Comparison of ENCODE assay signal across 15 cellular contexts in the genomic region with DNA sequence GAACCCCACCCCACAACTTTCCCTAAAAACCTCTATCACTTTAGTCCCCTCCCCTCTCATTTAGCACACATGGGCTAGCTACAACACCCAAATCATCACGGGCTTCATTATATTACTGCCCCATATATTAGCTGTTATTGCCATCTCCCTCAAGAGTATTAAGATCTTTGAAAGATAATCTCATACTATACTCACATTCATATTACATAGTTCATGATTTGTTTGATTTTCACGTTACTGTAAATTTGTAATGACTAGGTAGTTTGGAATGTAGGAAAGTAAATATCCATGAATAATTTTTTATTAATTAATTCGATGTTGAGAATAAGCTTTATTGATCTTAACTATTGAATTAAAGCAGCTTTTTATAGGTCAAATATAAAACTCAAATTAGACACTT. TPM values are rescaled to one million over a fixed set of nuclear protein-coding genes. Genes with fewer than 3 reads are reported as not detected.
DNase-seq lines count a peak whose midpoint lies in the region; ATAC-seq and TF ChIP-seq lines count a peak whose summit lies in the region.
"Had no signal": no experiment of that assay in that cellular context is flagged by ENCODE, and none has a peak within 500 bp of the region (broad histone marks: within the 10 kb centered on the region; RNA-seq: fewer than 3 reads in every experiment).

No MANE protein-coding gene starts in this region.

- intact Hi-C loops in sciatic nerve (cut with DNase I): no loop called here

- H3K9ac ChIP-seq in BLaER1 (no peak overlapping the region), Loucy (ENCODE audit: low read depth, low read length, poor library complexity, severe bottlenecking) (no peak overlapping the region), endocrine pancreas (ENCODE audit: control insufficient read depth, insufficient read depth, low read length) (no peak overlapping the region)

- no peak for DNase-seq in sciatic nerve (ENCODE audit: low spot score)
- DNase-seq: CD4-positive, alpha-beta memory T cell; DMS153; DMS79 treated with DMSO at 0.1 percent for 48 hours; EL; GOT3; H9 had no signal

- peaks cover 85% of the 10 kb centered on the region for H3K4me1 ChIP-seq in BLaER1
- H3K4me1 ChIP-seq in Loucy (ENCODE audit: insufficient read depth, low read length, poor library complexity, severe bottlenecking): peaks cover 44% of the 10 kb centered on the region
- H3K4me1 ChIP-seq in endocrine pancreas (ENCODE audit: control insufficient read depth, insufficient read depth, low read length): peaks cover 28% of the 10 kb centered on the region

- H3K9me3 Mint-ChIP-seq in stimulated activated memory B cell treated with anti-CD40 and anti-IgM and Interleukin-4, amounts not matched to agents 10 μg/mL and 1 μg/mL and 100 μg/mL, for 72 hours: peaks cover 11% of the 10 kb centered on the region

- H3K27ac ChIP-seq in BLaER1: 0 out of 2 replicates have a peak overlapping the region, but pooled peaks have one; percentile 15
- H3K27ac ChIP-seq: C4-2B had no signal

- H3K9me2 ChIP-seq in Loucy (replicated peaks; ENCODE audit: low read depth, low read length): no peaks in the 10 kb centered on the region

- peaks cover 28% of the 10 kb centered on the region for H3K36me3 Mint-ChIP-seq in stimulated activated memory B cell treated with anti-CD40 and anti-IgM and Interleukin-4, amounts not matched to agents 10 μg/mL and 1 μg/mL and 100 μg/mL, for 72 hours

- no peak overlapping the region for H2AFZ ChIP-seq in Loucy (ENCODE audit: low read length)

- peaks cover 89% of the 10 kb centered on the region for H3K4me1 Mint-ChIP-seq in stimulated activated memory B cell treated with anti-CD40 and anti-IgM and Interleukin-4, amounts not matched to agents 10 μg/mL and 1 μg/mL and 100 μg/mL, for 72 hours

- no peak for ATAC-seq in stimulated activated memory B cell treated with anti-CD40 and anti-IgM and Interleukin-4, amounts not matched to agents 10 μg/mL and 1 μg/mL and 100 μg/mL, for 72 hours
- no peak for ATAC-seq in HG02938 (IDR thresholded peaks at IDR 0.05; ENCODE audit: unreplicated experiment)
- ATAC-seq in GM21423 (IDR thresholded peaks at IDR 0.05; ENCODE audit: unreplicated experiment): no peak
- no peak for ATAC-seq in sciatic nerve

- H3K27me3 ChIP-seq in BLaER1 (no peaks in the 10 kb centered on the region), Loucy (ENCODE audit: insufficient read depth, low read length, poor library complexity, severe bottlenecking) (no peaks in the 10 kb centered on the region), endocrine pancreas (ENCODE audit: control insufficient read depth, insufficient read depth, low read length) (no peaks in the 10 kb centered on the region)

- H4K20me1 ChIP-seq in BLaER1 (peaks cover 78% of the 10 kb centered on the region), Loucy (ENCODE audit: insufficient read depth, low read length, poor library complexity, severe bottlenecking) (peaks cover 71% of the 10 kb centered on the region)

- H3K27ac Mint-ChIP-seq in stimulated activated memory B cell treated with anti-CD40 and anti-IgM and Interleukin-4, amounts not matched to agents 10 μg/mL and 1 μg/mL and 100 μg/mL, for 72 hours: peak overlapping the region; percentile 65
- H3K27ac Mint-ChIP-seq: IgD-negative memory B cell had no signal

- H3K27me3 Mint-ChIP-seq in stimulated activated memory B cell treated with anti-CD40 and anti-IgM and Interleukin-4, amounts not matched to agents 10 μg/mL and 1 μg/mL and 100 μg/mL, for 72 hours: no peaks in the 10 kb centered on the region
- H3K27me3 Mint-ChIP-seq: CD4-positive, alpha-beta memory T cell; IgD-negative memory B cell had no signal

- H3K9me3 ChIP-seq in BLaER1: peaks cover 19% of the 10 kb centered on the region
- H3K9me3 ChIP-seq in Loucy (ENCODE audit: insufficient read depth, low read depth, low read length): peaks cover 9% of the 10 kb centered on the region
- H3K9me3 ChIP-seq in endocrine pancreas (ENCODE audit: control insufficient read depth, low read length): peaks cover 6% of the 10 kb centered on the region

- H3K36me3 ChIP-seq in BLaER1 (peaks cover 11% of the 10 kb centered on the region), Loucy (ENCODE audit: insufficient read depth, low read length) (peaks cover 10% of the 10 kb centered on the region), endocrine pancreas (ENCODE audit: control insufficient read depth, insufficient read depth, low read length) (no peaks in the 10 kb centered on the region)

- no peak overlapping the region for H3K4me3 Mint-ChIP-seq in stimulated activated memory B cell treated with anti-CD40 and anti-IgM and Interleukin-4, amounts not matched to agents 10 μg/mL and 1 μg/mL and 100 μg/mL, for 72 hours
- H3K4me3 Mint-ChIP-seq: H9 had no signal

- no peak overlapping the region for H3K4me3 ChIP-seq in BLaER1
- H3K4me3 ChIP-seq in Loucy (ENCODE audit: low read length, poor library complexity, severe bottlenecking): no peak overlapping the region
- peak overlapping the region; percentile 20 for H3K4me3 ChIP-seq in endocrine pancreas (ENCODE audit: control insufficient read depth, insufficient read depth, low read length)

- no peak for TF ChIP-seq CTCF in Loucy (conservative IDR thresholded peaks at IDR 0.05; ENCODE audit: low read length)

- no peaks in the 10 kb centered on the region; the same call in 1 of the 2 replicates for H3F3A ChIP-seq in Loucy (ENCODE audit: low read depth)

- peak overlapping the region; percentile 82 for H3K4me2 ChIP-seq in BLaER1
- H3K4me2 ChIP-seq in Loucy (ENCODE audit: low read depth, low read length, poor library complexity, severe bottlenecking): peak overlapping the region; percentile 97

- peaks cover 98% of the 10 kb centered on the region for H3K79me2 ChIP-seq in Loucy (ENCODE audit: insufficient read depth, low read length)

RNA-seq across cellular contexts. Expression of a gene that starts 7.9 kb away (rescaled TPM):
- total RNA-seq in sciatic nerve: 92.0 TPM
